In genomic region chr3:7567160-7567559, GRCh38 we compare ENCODE assay signal across 1 cellular context.
TF ChIP-seq lines count a peak whose summit lies in the region.

No MANE protein-coding gene starts in this region.

TF ChIP-seq in GM23338, 12 proteins besides CTCF, POLR2A, EP300 and RAD21 (continued from another document):
- TF ChIP-seq ZNF462 (CRISPR knock-in tag; IDR thresholded peaks at IDR 0.05) (no peak), ZNF114 (CRISPR knock-in tag; IDR thresholded peaks at IDR 0.05) (no peak), EZH2 (IDR thresholded peaks at IDR 0.05; ENCODE audit: low read depth, unreplicated experiment) (no peak)
TF ChIP-seq in GM23338: peak in this region for 0.
